ENCODE assay signal across 10 cellular contexts in genomic region chr1:93625582-93626327, GRCh38. TPM values are rescaled to one million over a fixed set of nuclear protein-coding genes. Genes with fewer than 3 reads are reported as not detected.
DNase-seq lines count a peak whose midpoint lies in the region; ATAC-seq and TF ChIP-seq lines count a peak whose summit lies in the region.
"Had no signal": no experiment of that assay in that cellular context is flagged by ENCODE, and none has a peak within 500 bp of the region (broad histone marks: within the 10 kb centered on the region; RNA-seq: fewer than 3 reads in every experiment).

No MANE protein-coding gene starts in this region.

- no peak for ATAC-seq in natural killer cell
- ATAC-seq: body of pancreas had no signal

- no peaks in the 10 kb centered on the region for H3K4me1 Mint-ChIP-seq in natural killer cell

- intact Hi-C loops in sigmoid colon (cut with DNase I) (loop anchor here (10.0 kb wide), 1 partner anchor 281 kb away; the partner anchor contains the start of gene DR1), natural killer cell (cut with micrococcal nuclease) (no loop called here)

- TF ChIP-seq EP300 in sigmoid colon (IDR thresholded peaks at IDR 0.05) = no peak

- no peak overlapping the region for H3K4me3 ChIP-seq in HFF-Myc (replicated peaks; ENCODE audit: low read depth, low read length)
- no peak overlapping the region for H3K4me3 ChIP-seq in sigmoid colon
- H3K4me3 ChIP-seq: body of pancreas had no signal

- 77 to 81% methylated on average over 3 of the region's 3 CpGs for WGBS in sigmoid colon, 2 donors

- DNase-seq in HFF-Myc (ENCODE audit: extremely low read depth, low read depth) (peak; percentile 91), T1000 (lab: John Stamatoyannopoulos, UW) (peak; percentile 35), foreskin melanocyte (peak; percentile 95), sigmoid colon (peak; percentile 46), natural killer cell (no peak), GM10248 (ENCODE audit: extremely low spot score) (no peak), Kasumi-1 (lab: John Stamatoyannopoulos, UW) (no peak), pons (ENCODE audit: low spot score) (no peak)

- TF ChIP-seq POLR2A in sigmoid colon (IDR thresholded peaks at IDR 0.05) = no peak

- H3K36me3 Mint-ChIP-seq in natural killer cell = no peaks in the 10 kb centered on the region

- no peak for TF ChIP-seq CTCF in HFF-Myc (IDR thresholded peaks at IDR 0.05; ENCODE audit: low read depth, low read length, missing control alignments)
- no peak for TF ChIP-seq CTCF in sigmoid colon (IDR thresholded peaks at IDR 0.05)
- no peak for TF ChIP-seq CTCF in natural killer cell (IDR thresholded peaks at IDR 0.05)
- TF ChIP-seq CTCF in GM10248 (IDR thresholded peaks at IDR 0.05; ENCODE audit: control extremely low read depth, extremely low read depth, low read depth, missing control alignments) = no peak

- H3K27ac ChIP-seq in sigmoid colon = no peak overlapping the region
- H3K27ac ChIP-seq: body of pancreas, parathyroid adenoma had no signal

- H3K27me3 Mint-ChIP-seq in natural killer cell (ENCODE audit: low read depth in 2 of 2) = peaks cover 0 to 7% of the 10 kb centered on the region in 2 donors

- POLR2A ChIA-PET in GM10248 (lab: Yijun Ruan, JAX) = no interaction called here

- H3K36me3 ChIP-seq in sigmoid colon = no peaks in the 10 kb centered on the region

- no peak overlapping the region for H3K27ac Mint-ChIP-seq in natural killer cell

- no peaks in the 10 kb centered on the region for H3K9me3 ChIP-seq in sigmoid colon
- H3K9me3 ChIP-seq: body of pancreas had no signal

- H3K4me3 Mint-ChIP-seq in natural killer cell = no peak overlapping the region

- H3K9me3 Mint-ChIP-seq in natural killer cell = no peaks in the 10 kb centered on the region

- peaks cover 0 to 9% (median 2%) of the 10 kb centered on the region in 4 donors for H3K4me1 ChIP-seq in sigmoid colon
- H3K4me1 ChIP-seq: parathyroid adenoma had no signal

- H3K27me3 ChIP-seq in sigmoid colon = no peaks in the 10 kb centered on the region
- H3K27me3 ChIP-seq: body of pancreas had no signal

- CTCF ChIA-PET in GM10248 (lab: Yijun Ruan, JAX) = interaction anchor here (0.9 to 22.2 kb wide), 6 partner anchors 10 to 324 kb away, joined by 3 to 628 read pairs (median 6); partner anchors contain the start of gene GCLM

RNA-seq across cellular contexts. Expression of gene BCAR3, which starts 55.9 kb away (rescaled TPM):
- total RNA-seq in sigmoid colon (10 to 100 TPM; 12.3 to 22.1 (median 18.2) TPM), natural killer cell (1 to 10 TPM in 2 of 3 donors, under 1 TPM in 1; 0.52 to 6.5 (median 2.4) TPM)
- polyA plus RNA-seq in sigmoid colon = 10 to 100 TPM; 24.8 to 43.2 (median 39.5) TPM

Comparison
In these comparisons a context has a peak if more than half of its experiments do, and no peak if none do; other contexts are left out.
1. DNase-seq: peak in HFF-Myc (single experiment), T1000 (single experiment), foreskin melanocyte (single experiment) and sigmoid colon (single experiment); none in natural killer cell (single experiment), GM10248 (single experiment), Kasumi-1 (0 of 2) and pons (single experiment).